Comparison of ENCODE assay signal across 9 cellular contexts in genomic region chr3:157176108-157176507, GRCh38. TPM values are rescaled to one million over a fixed set of nuclear protein-coding genes. Genes with fewer than 3 reads are reported as not detected.
DNase-seq lines count a peak whose midpoint lies in the region; ATAC-seq, FAIRE-seq and TF ChIP-seq lines count a peak whose summit lies in the region.
"Had no signal": no experiment of that assay in that cellular context is flagged by ENCODE, and none has a peak within 500 bp of the region (broad histone marks: within the 10 kb centered on the region; RNA-seq: fewer than 3 reads in every experiment).

No MANE protein-coding gene starts in this region.

- H3K4me1 ChIP-seq in foreskin keratinocyte (peaks cover 7% of the 10 kb centered on the region), small intestine (ENCODE audit: control insufficient read depth in 2 of 2, insufficient read depth in 1 of 2, low read depth in 1 of 2, low read length in 1 of 2) (peaks cover 0 to 2% of the 10 kb centered on the region in 2 donors)

- WGBS in small intestine, 3 donors: 41 to 48% (median 42%) methylated on average over 2 of the region's 2 CpGs

- H3K27me3 ChIP-seq in H7 (ENCODE audit: control insufficient read depth, insufficient read depth, low read length) (no peaks in the 10 kb centered on the region), foreskin keratinocyte (no peaks in the 10 kb centered on the region), small intestine (ENCODE audit: control insufficient read depth in 2 of 2, insufficient read depth in 2 of 2, low read length in 2 of 2) (no peaks in the 10 kb centered on the region)

- H3K36me3 ChIP-seq in H7 (replicated peaks; ENCODE audit: control insufficient read depth, insufficient read depth, low read length) (no peaks in the 10 kb centered on the region), small intestine (ENCODE audit: control insufficient read depth in 2 of 2, insufficient read depth in 2 of 2, low read length in 2 of 2) (no peaks in the 10 kb centered on the region)

- no peak for TF ChIP-seq CTCF in VCaP (conservative IDR thresholded peaks at IDR 0.05)
- TF ChIP-seq CTCF in foreskin keratinocyte (conservative IDR thresholded peaks at IDR 0.05): no peak

- H3K27ac ChIP-seq in VCaP (peak overlapping the region; percentile 93), foreskin keratinocyte (peak overlapping the region; percentile 92), small intestine (ENCODE audit: low read depth in 1 of 2, low read length in 1 of 2) (peak overlapping the region; percentile 73 to 92)

- FAIRE-seq in small intestine (lab: Jason Lieb, UNC): no peak

- peak; percentile 21 for DNase-seq in H7
- no peak for DNase-seq in foreskin keratinocyte
- no peak for DNase-seq in small intestine
- no peak for DNase-seq in SW480 (ENCODE audit: low spot score)
- DNase-seq: NCI-H345 had no signal

- ATAC-seq in foreskin keratinocyte (no peak), HG02798 (IDR thresholded peaks at IDR 0.05; ENCODE audit: poor library complexity, unreplicated experiment) (no peak), GM21723 (IDR thresholded peaks at IDR 0.05; ENCODE audit: unreplicated experiment) (no peak), HG03039 (IDR thresholded peaks at IDR 0.05; ENCODE audit: unreplicated experiment) (no peak)

- H3K4me3 ChIP-seq in H7 (ENCODE audit: insufficient read depth, low read depth, low read length) (peak overlapping the region; percentile 55), small intestine (ENCODE audit: low read depth in 1 of 2, low read length in 2 of 2) (peak overlapping the region; percentile 54 to 60)

- no peaks in the 10 kb centered on the region for H3K9me3 ChIP-seq in small intestine (ENCODE audit: control insufficient read depth, low read depth)

RNA-seq across cellular contexts. Expression of gene CCNL1, which starts 16.2 kb away (rescaled TPM):
- total RNA-seq in H7 (2014; rRNA removed; shearing (Covaris generic)): 41.1 and 75.1 TPM in 2 replicates
- 59.0 and 65.0 TPM in 2 replicates for total RNA-seq in foreskin keratinocyte
- 21.4 and 23.7 TPM in 2 replicates for polyA plus RNA-seq in foreskin keratinocyte
- polyA plus RNA-seq in small intestine: 100 to 1,000 TPM in 1 of 3 donors, 10 to 100 TPM in 2; 46.6 to 140 (median 96.7) TPM
